Comparison of ENCODE assay signal across 25 cellular contexts in the genomic region with DNA sequence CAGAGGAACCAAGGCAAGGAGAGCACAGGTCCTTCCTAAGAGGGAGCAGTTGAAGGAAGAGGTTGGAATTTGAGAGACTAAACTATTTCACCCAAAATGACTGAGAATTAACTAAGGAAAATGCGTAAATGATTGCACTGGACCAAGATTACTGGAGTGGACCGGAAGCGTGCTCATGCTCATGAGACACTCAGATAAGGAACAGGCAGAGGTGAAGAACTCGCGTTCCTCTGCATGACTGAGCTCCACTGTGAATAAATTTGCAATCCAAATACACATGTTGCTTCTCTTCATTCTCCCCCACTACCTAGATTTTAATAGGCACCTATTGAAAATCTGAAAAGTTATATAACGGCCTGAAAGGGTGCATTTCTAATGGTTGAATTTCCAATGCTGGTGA.
"Had no signal": no experiment of that assay in that cellular context is flagged by ENCODE, and none has a peak within 500 bp of the region (broad histone marks: within the 10 kb centered on the region; RNA-seq: fewer than 3 reads in every experiment).

No MANE protein-coding gene starts in this region.

- H3K36me3 ChIP-seq: colonic mucosa, esophagus muscularis mucosa, heart right ventricle, left lung, sigmoid colon, stomach, suprapubic skin, uterus had no signal

- H3K4me1 ChIP-seq: colonic mucosa, esophagus muscularis mucosa, heart right ventricle, left lung, sigmoid colon, stomach, suprapubic skin, uterus had no signal

- H3K27me3 ChIP-seq: colonic mucosa, dorsolateral prefrontal cortex, left lung, sigmoid colon, suprapubic skin, uterus had no signal

- H3K9me3 ChIP-seq: colonic mucosa, esophagus muscularis mucosa, heart right ventricle, left lung, sigmoid colon, stomach, suprapubic skin, uterus had no signal

- FAIRE-seq: astrocyte, endothelial cell of umbilical vein, TTC549 had no signal

- DNase-seq: activated CD4-positive, alpha-beta T cell treated with anti-CD3 and anti-CD28 coated beads for 36 hours; activated CD4-positive, alpha-beta T cell treated with anti-CD3 and anti-CD28 coated beads, Interleukin-2, amount 50 U/mL, for 4 hours; activated CD8-positive, alpha-beta memory T cell treated with anti-CD3 and anti-CD28 coated beads, Interleukin-2, amount 50 U/mL, for 48 hours; activated naive CD4-positive, alpha-beta T cell treated with Interleukin-2 at 50 U/mL for 16 hours; activated naive CD8-positive, alpha-beta T cell treated with anti-CD3 and anti-CD28 coated beads for 36 hours; activated T-cell treated with anti-CD3 and anti-CD28 coated beads, Interleukin-2, amount 50 U/mL, for 48 hours; colonic mucosa; dorsolateral prefrontal cortex; effector memory CD8-positive, alpha-beta T cell; heart right ventricle; left lung; naive B cell; occipital lobe; sigmoid colon; stimulated activated CD4-positive, alpha-beta T cell treated with anti-CD3 and anti-CD28 coated beads, Interleukin-15, amount 100 ng/mL, for 24 hours; stomach; trophoblast cell; uterus had no signal

- H3K27ac ChIP-seq: colonic mucosa, dorsolateral prefrontal cortex, esophagus muscularis mucosa, heart right ventricle, left lung, sigmoid colon, stomach, suprapubic skin, uterus had no signal

- H3K4me3 ChIP-seq: colonic mucosa, dorsolateral prefrontal cortex, esophagus muscularis mucosa, heart right ventricle, left lung, lung, sigmoid colon, smooth muscle cell, stomach, suprapubic skin, uterus had no signal
